ENCODE assay signal across 9 cellular contexts in genomic region chr9:105127863-105128220, GRCh38.
DNase-seq lines count a peak whose midpoint lies in the region; ATAC-seq and TF ChIP-seq lines count a peak whose summit lies in the region.
"Had no signal": no experiment of that assay in that cellular context is flagged by ENCODE, and none has a peak within 500 bp of the region (broad histone marks: within the 10 kb centered on the region; RNA-seq: fewer than 3 reads in every experiment).

No MANE protein-coding gene starts in this region.

- no peaks in the 10 kb centered on the region for H3K36me3 ChIP-seq in neutrophil

- peak overlapping the region; percentile 5 to 32 for H3K4me3 ChIP-seq in neutrophil (ENCODE audit: low read depth in 1 of 2, low read length in 1 of 2)

- peak; percentile 91 for DNase-seq in NCI-H226
- DNase-seq in activated gamma-delta T cell treated with anti-CD3 and anti-CD28 coated beads, Interleukin-2, amount 50 U/mL, for 16 hours (ENCODE audit: low read depth) = peak; percentile 11
- no peak for DNase-seq in cerebellar nuclear complex (lab: John Stamatoyannopoulos, UW)
- no peak for DNase-seq in NCI-H524 treated with DMSO at 0.1 percent for 48 hours (lab: John Stamatoyannopoulos, UW)
- DNase-seq in amygdala (lab: John Stamatoyannopoulos, UW) = no peak

- peak overlapping the region; percentile 77 for H3K27ac ChIP-seq in neutrophil
- H3K27ac ChIP-seq: parathyroid adenoma had no signal

- ATAC-seq in GM18519 (IDR thresholded peaks at IDR 0.05; ENCODE audit: low FRiP score, unreplicated experiment) (peak; percentile 99), HG02623 (IDR thresholded peaks at IDR 0.05; ENCODE audit: unreplicated experiment) (peak; percentile 91)

- no peaks in the 10 kb centered on the region for H3K9me3 ChIP-seq in neutrophil

- peaks cover 37 to 42% of the 10 kb centered on the region in 2 experiments for H3K4me1 ChIP-seq in neutrophil (ENCODE audit: control insufficient read depth in 1 of 2, insufficient read depth in 1 of 2, low read depth in 1 of 2, low read length in 1 of 2)
- H3K4me1 ChIP-seq: parathyroid adenoma had no signal

- TF ChIP-seq CTCF in neutrophil (IDR thresholded peaks at IDR 0.05) = no peak

- no peaks in the 10 kb centered on the region for H3K27me3 ChIP-seq in neutrophil

Comparison
In these comparisons a context has a peak if more than half of its experiments do, and no peak if none do; other contexts are left out.
1. DNase-seq: peak in NCI-H226 (single experiment) and activated gamma-delta T cell treated with anti-CD3 and anti-CD28 coated beads, Interleukin-2, amount 50 U/mL, for 16 hours (single experiment); none in cerebellar nuclear complex (0 of 2), NCI-H524 treated with DMSO at 0.1 percent for 48 hours (single experiment) and amygdala (0 of 56).